1 cellular context compared by ENCODE assay signal in genomic region chr12:131327521-131328488, GRCh38.
TF ChIP-seq lines count a peak whose summit lies in the region.

No MANE protein-coding gene starts in this region.

TF ChIP-seq in GM23338, 12 proteins besides CTCF, POLR2A, EP300 and RAD21 (continued from another document):
- TF ChIP-seq ZNF331 (CRISPR knock-in tag; IDR thresholded peaks at IDR 0.05; ENCODE audit: low read depth) (no peak), POLR2AphosphoS5 (IDR thresholded peaks at IDR 0.05; ENCODE audit: low read depth) (no peak), ZNF462 (CRISPR knock-in tag; IDR thresholded peaks at IDR 0.05) (no peak), CREB1 (CRISPR knock-in tag; IDR thresholded peaks at IDR 0.05; ENCODE audit: low read depth) (no peak), ETS1 (IDR thresholded peaks at IDR 0.05) (no peak), EZH2 (IDR thresholded peaks at IDR 0.05; ENCODE audit: low read depth, unreplicated experiment) (no peak), STAT1 (IDR thresholded peaks at IDR 0.05; ENCODE audit: unreplicated experiment) (no peak)
